Comparison of ENCODE assay signal across 1 cellular context in genomic region chr5:41903892-41904799, GRCh38.
TF ChIP-seq lines count a peak whose summit lies in the region.

Gene RIMOC1, plus strand, starts transcription at chr5:41904344. Its CDS starts 24 bp downstream, at chr5:41904368.

TF ChIP-seq in HepG2, 621 proteins besides CTCF, POLR2A, EP300 and RAD21 (continued from another document and continues in another):
- TF ChIP-seq SOX5 (CRISPR knock-in tag; IDR thresholded peaks at IDR 0.05; ENCODE audit: borderline replicate concordance) (no peak), POGZ (CRISPR knock-in tag; IDR thresholded peaks at IDR 0.05) (peak; percentile 97), PHF5A (CRISPR knock-in tag; IDR thresholded peaks at IDR 0.05; ENCODE audit: low read depth, unreplicated experiment) (peak; percentile 48), RAD51 (IDR thresholded peaks at IDR 0.05; ENCODE audit: borderline replicate concordance) (peak; percentile 99), FOXO1 (CRISPR knock-in tag; IDR thresholded peaks at IDR 0.05) (peak; percentile 59; the same call in 1 of the 2 replicates), GPN1 (CRISPR knock-in tag; IDR thresholded peaks at IDR 0.05; ENCODE audit: borderline replicate concordance) (no peak), RFX3 (CRISPR knock-in tag; IDR thresholded peaks at IDR 0.05) (no peak), ZSCAN21 (CRISPR knock-in tag; IDR thresholded peaks at IDR 0.05; ENCODE audit: borderline replicate concordance) (peak; percentile 88), TCF12 (IDR thresholded peaks at IDR 0.05) (no peak), TCF12 (CRISPR knock-in tag; IDR thresholded peaks at IDR 0.05) (peak; percentile 46; the same call in 1 of the 2 replicates), NFATC3 (CRISPR knock-in tag; IDR thresholded peaks at IDR 0.05) (no peak), AKAP8 (CRISPR knock-in tag; IDR thresholded peaks at IDR 0.05) (no peak), DR1 (CRISPR knock-in tag; IDR thresholded peaks at IDR 0.05) (peak; percentile 87), ATF5 (CRISPR knock-in tag; IDR thresholded peaks at IDR 0.05; ENCODE audit: low read depth) (0 out of 2 replicates have a peak, but pooled peaks have one; percentile 79), NBN (conservative IDR thresholded peaks at IDR 0.05) (no peak), TAF1 (CRISPR knock-in tag; IDR thresholded peaks at IDR 0.05) (peak; percentile 96), ZNF598 (CRISPR knock-in tag; IDR thresholded peaks at IDR 0.05; ENCODE audit: borderline replicate concordance) (0 out of 2 replicates have a peak, but pooled peaks have one; percentile 76), ZNF124 (CRISPR knock-in tag; IDR thresholded peaks at IDR 0.05) (no peak), TGIF2 (CRISPR knock-in tag; IDR thresholded peaks at IDR 0.05) (peak; percentile 93; the same call in 1 of the 2 replicates), ZNF136 (CRISPR knock-in tag; IDR thresholded peaks at IDR 0.05; ENCODE audit: low read depth) (peak; percentile 48; the same call in 1 of the 2 replicates), TBL1XR1 (IDR thresholded peaks at IDR 0.05; ENCODE audit: borderline replicate concordance, low read length, partially characterized antibody) (peak; percentile 60), SUZ12 (IDR thresholded peaks at IDR 0.05; ENCODE audit: low read depth, low read length) (no peak), MAFG (CRISPR knock-in tag; IDR thresholded peaks at IDR 0.05) (no peak), ZNF776 (CRISPR knock-in tag; IDR thresholded peaks at IDR 0.05) (peak; percentile 75; the same call in 1 of the 2 replicates), ZNF619 (CRISPR knock-in tag; IDR thresholded peaks at IDR 0.05) (0 out of 2 replicates have a peak, but pooled peaks have one; percentile 57), CC2D1A (CRISPR knock-in tag; IDR thresholded peaks at IDR 0.05) (no peak), ZFP36L1 (CRISPR knock-in tag; IDR thresholded peaks at IDR 0.05) (0 out of 2 replicates have a peak, but pooled peaks have one; percentile 84), ZNF34 (CRISPR knock-in tag; IDR thresholded peaks at IDR 0.05; ENCODE audit: borderline replicate concordance) (peak; percentile 54; the same call in 1 of the 2 replicates), BCL6 (CRISPR knock-in tag; IDR thresholded peaks at IDR 0.05) (peak; percentile 26), LCORL (IDR thresholded peaks at IDR 0.05) (peak; percentile 69; the same call in 1 of the 2 replicates), LCORL (CRISPR knock-in tag; IDR thresholded peaks at IDR 0.05) (no peak; the same call in 1 of the 2 replicates), ARNT (IDR thresholded peaks at IDR 0.05) (no peak), ZBTB3 (CRISPR knock-in tag; IDR thresholded peaks at IDR 0.05; ENCODE audit: borderline replicate concordance, low read depth) (peak; percentile 92; the same call in 1 of the 2 replicates), ZHX1 (CRISPR knock-in tag; IDR thresholded peaks at IDR 0.05; ENCODE audit: low read depth) (peak; percentile 68; the same call in 1 of the 2 replicates), ATAD3A (CRISPR knock-in tag; IDR thresholded peaks at IDR 0.05) (no peak), NRL (CRISPR knock-in tag; IDR thresholded peaks at IDR 0.05; ENCODE audit: borderline replicate concordance) (peak; percentile 97), ZNF629 (CRISPR knock-in tag; conservative IDR thresholded peaks at IDR 0.05) (no peak), ZNF101 (CRISPR knock-in tag; IDR thresholded peaks at IDR 0.05; ENCODE audit: borderline replicate concordance, low read depth) (no peak), NAIF1 (CRISPR knock-in tag; IDR thresholded peaks at IDR 0.05; ENCODE audit: borderline replicate concordance) (peak; percentile 85), SRSF9 (IDR thresholded peaks at IDR 0.05; ENCODE audit: borderline replicate concordance, insufficient read depth, low read depth, low read length, poor library complexity, severe bottlenecking) (no peak), ZNF354B (CRISPR knock-in tag; IDR thresholded peaks at IDR 0.05) (no peak), MTA3 (CRISPR knock-in tag; IDR thresholded peaks at IDR 0.05) (no peak), ELF1 (CRISPR knock-in tag; IDR thresholded peaks at IDR 0.05) (peak; percentile 92), ZSCAN5A (CRISPR knock-in tag; IDR thresholded peaks at IDR 0.05; ENCODE audit: borderline replicate concordance) (no peak), PAX8 (CRISPR knock-in tag; IDR thresholded peaks at IDR 0.05; ENCODE audit: borderline replicate concordance) (no peak), HHEX (CRISPR knock-in tag; IDR thresholded peaks at IDR 0.05) (no peak), ARNTL (CRISPR knock-in tag; IDR thresholded peaks at IDR 0.05) (peak; percentile 97), NFIC (IDR thresholded peaks at IDR 0.05; ENCODE audit: low read length) (no peak), TCF7 (IDR thresholded peaks at IDR 0.05; ENCODE audit: low read depth) (no peak), ZGPAT (CRISPR knock-in tag; IDR thresholded peaks at IDR 0.05) (peak; percentile 97), ZNF720 (CRISPR knock-in tag; IDR thresholded peaks at IDR 0.05) (no peak), MYC (CRISPR knock-in tag; IDR thresholded peaks at IDR 0.05; ENCODE audit: borderline replicate concordance) (peak; percentile 85; the same call in 1 of the 2 replicates), BRD4 (CRISPR knock-in tag; IDR thresholded peaks at IDR 0.05) (peak; percentile 97), ZFYVE20 (CRISPR knock-in tag; IDR thresholded peaks at IDR 0.05; ENCODE audit: borderline replicate concordance, low read depth) (no peak), TBX2 (CRISPR knock-in tag; IDR thresholded peaks at IDR 0.05; ENCODE audit: borderline replicate concordance) (peak; percentile 79; the same call in 1 of the 2 replicates), KAT8 (CRISPR knock-in tag; IDR thresholded peaks at IDR 0.05) (peak; percentile 98)
- TF ChIP-seq, protein P1, sequence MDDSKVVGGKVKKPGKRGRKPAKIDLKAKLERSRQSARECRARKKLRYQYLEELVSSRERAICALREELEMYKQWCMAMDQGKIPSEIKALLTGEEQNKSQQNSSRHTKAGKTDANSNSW (CRISPR knock-in tag; IDR thresholded peaks at IDR 0.05; ENCODE audit: borderline replicate concordance): no peak
- TF ChIP-seq, protein P2, sequence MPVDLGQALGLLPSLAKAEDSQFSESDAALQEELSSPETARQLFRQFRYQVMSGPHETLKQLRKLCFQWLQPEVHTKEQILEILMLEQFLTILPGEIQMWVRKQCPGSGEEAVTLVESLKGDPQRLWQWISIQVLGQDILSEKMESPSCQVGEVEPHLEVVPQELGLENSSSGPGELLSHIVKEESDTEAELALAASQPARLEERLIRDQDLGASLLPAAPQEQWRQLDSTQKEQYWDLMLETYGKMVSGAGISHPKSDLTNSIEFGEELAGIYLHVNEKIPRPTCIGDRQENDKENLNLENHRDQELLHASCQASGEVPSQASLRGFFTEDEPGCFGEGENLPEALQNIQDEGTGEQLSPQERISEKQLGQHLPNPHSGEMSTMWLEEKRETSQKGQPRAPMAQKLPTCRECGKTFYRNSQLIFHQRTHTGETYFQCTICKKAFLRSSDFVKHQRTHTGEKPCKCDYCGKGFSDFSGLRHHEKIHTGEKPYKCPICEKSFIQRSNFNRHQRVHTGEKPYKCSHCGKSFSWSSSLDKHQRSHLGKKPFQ (CRISPR knock-in tag; IDR thresholded peaks at IDR 0.05; ENCODE audit: insufficient replicate concordance): peak; percentile 83
- TF ChIP-seq, protein P3, sequence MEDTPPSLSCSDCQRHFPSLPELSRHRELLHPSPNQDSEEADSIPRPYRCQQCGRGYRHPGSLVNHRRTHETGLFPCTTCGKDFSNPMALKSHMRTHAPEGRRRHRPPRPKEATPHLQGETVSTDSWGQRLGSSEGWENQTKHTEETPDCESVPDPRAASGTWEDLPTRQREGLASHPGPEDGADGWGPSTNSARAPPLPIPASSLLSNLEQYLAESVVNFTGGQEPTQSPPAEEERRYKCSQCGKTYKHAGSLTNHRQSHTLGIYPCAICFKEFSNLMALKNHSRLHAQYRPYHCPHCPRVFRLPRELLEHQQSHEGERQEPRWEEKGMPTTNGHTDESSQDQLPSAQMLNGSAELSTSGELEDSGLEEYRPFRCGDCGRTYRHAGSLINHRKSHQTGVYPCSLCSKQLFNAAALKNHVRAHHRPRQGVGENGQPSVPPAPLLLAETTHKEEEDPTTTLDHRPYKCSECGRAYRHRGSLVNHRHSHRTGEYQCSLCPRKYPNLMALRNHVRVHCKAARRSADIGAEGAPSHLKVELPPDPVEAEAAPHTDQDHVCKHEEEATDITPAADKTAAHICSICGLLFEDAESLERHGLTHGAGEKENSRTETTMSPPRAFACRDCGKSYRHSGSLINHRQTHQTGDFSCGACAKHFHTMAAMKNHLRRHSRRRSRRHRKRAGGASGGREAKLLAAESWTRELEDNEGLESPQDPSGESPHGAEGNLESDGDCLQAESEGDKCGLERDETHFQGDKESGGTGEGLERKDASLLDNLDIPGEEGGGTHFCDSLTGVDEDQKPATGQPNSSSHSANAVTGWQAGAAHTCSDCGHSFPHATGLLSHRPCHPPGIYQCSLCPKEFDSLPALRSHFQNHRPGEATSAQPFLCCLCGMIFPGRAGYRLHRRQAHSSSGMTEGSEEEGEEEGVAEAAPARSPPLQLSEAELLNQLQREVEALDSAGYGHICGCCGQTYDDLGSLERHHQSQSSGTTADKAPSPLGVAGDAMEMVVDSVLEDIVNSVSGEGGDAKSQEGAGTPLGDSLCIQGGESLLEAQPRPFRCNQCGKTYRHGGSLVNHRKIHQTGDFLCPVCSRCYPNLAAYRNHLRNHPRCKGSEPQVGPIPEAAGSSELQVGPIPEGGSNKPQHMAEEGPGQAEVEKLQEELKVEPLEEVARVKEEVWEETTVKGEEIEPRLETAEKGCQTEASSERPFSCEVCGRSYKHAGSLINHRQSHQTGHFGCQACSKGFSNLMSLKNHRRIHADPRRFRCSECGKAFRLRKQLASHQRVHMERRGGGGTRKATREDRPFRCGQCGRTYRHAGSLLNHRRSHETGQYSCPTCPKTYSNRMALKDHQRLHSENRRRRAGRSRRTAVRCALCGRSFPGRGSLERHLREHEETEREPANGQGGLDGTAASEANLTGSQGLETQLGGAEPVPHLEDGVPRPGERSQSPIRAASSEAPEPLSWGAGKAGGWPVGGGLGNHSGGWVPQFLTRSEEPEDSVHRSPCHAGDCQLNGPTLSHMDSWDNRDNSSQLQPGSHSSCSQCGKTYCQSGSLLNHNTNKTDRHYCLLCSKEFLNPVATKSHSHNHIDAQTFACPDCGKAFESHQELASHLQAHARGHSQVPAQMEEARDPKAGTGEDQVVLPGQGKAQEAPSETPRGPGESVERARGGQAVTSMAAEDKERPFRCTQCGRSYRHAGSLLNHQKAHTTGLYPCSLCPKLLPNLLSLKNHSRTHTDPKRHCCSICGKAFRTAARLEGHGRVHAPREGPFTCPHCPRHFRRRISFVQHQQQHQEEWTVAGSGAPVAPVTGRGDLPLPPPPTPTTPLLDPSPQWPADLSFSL (CRISPR knock-in tag; IDR thresholded peaks at IDR 0.05): no peak
- TF ChIP-seq, protein P4, sequence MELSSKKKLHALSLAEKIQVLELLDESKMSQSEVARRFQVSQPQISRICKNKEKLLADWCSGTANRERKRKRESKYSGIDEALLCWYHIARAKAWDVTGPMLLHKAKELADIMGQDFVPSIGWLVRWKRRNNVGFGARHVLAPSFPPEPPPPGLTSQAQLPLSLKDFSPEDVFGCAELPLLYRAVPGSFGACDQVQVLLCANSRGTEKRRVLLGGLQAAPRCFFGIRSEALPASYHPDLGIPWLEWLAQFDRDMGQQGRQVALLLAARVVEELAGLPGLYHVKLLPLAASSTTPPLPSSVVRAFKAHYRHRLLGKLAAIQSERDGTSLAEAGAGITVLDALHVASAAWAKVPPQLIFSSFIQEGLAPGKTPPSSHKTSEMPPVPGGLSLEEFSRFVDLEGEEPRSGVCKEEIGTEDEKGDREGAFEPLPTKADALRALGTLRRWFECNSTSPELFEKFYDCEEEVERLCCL (CRISPR knock-in tag; IDR thresholded peaks at IDR 0.05; ENCODE audit: borderline replicate concordance): no peak
